15 cellular contexts compared by ENCODE assay signal in the genomic region with DNA sequence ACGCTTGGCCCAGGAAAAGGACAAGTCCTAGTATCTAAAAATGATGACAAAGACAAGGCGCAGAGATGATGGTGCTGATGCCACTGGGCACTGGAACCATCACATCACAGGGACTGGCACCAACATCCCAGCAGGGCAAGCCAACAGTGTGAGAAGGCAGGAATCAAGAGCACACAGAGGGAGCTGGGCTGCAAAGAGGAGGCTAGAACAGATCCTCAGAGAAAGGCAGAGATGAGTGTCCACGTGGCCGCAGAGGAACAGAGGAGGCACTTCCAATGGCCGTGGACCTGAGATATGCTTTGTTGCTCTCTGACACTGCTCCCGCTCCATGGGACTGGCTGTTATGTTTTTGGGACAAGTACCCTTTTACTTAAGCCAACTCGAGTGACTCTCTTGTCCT. TPM values are rescaled to one million over a fixed set of nuclear protein-coding genes. Genes with fewer than 3 reads are reported as not detected.
DNase-seq lines count a peak whose midpoint lies in the region; ATAC-seq, FAIRE-seq and TF ChIP-seq lines count a peak whose summit lies in the region.
"Had no signal": no experiment of that assay in that cellular context is flagged by ENCODE, and none has a peak within 500 bp of the region (broad histone marks: within the 10 kb centered on the region; RNA-seq: fewer than 3 reads in every experiment).

No MANE protein-coding gene starts in this region.

- peaks cover 85% of the 10 kb centered on the region for H3K79me2 ChIP-seq in H9 (ENCODE audit: insufficient read depth, low read length)

- H2BK5ac ChIP-seq in H9 (ENCODE audit: insufficient read length, low read length) = no peak overlapping the region

- H3K27me3 Mint-ChIP-seq in H9 (ENCODE audit: low read depth) = no peaks in the 10 kb centered on the region
- H3K27me3 Mint-ChIP-seq in MCF 10A (ENCODE audit: insufficient read depth, unreplicated experiment) = no peaks in the 10 kb centered on the region
- no peaks in the 10 kb centered on the region for H3K27me3 Mint-ChIP-seq in activated T-helper 2 cell treated with anti-CD3 and anti-CD28 coated beads, Interferon-gamma antibody, Interleukin-2, Interleukin-4, amounts not matched to agents 10 μg/mL and 5 μg/mL and 100 μg/mL, durations not matched to agents 14 hours and 24 hours and 36 hours (ENCODE audit: low read depth)

- H3T11ph ChIP-seq in H9 (ENCODE audit: low read length) = no peak overlapping the region

- no peak overlapping the region for H2AK5ac ChIP-seq in H9 (ENCODE audit: insufficient read length, low read length)

- H3K4me1 Mint-ChIP-seq in H9 (peaks cover 60 to 68% of the 10 kb centered on the region in 2 experiments), MCF 10A (ENCODE audit: insufficient read depth, unreplicated experiment) (peaks cover 10% of the 10 kb centered on the region)
- H3K4me1 Mint-ChIP-seq in activated T-helper 2 cell treated with anti-CD3 and anti-CD28 coated beads, Interferon-gamma antibody, Interleukin-2, Interleukin-4, amounts not matched to agents 10 μg/mL and 5 μg/mL and 100 μg/mL, durations not matched to agents 14 hours and 24 hours and 36 hours (ENCODE audit: low read depth) = peaks cover 45% of the 10 kb centered on the region

- H4K91ac ChIP-seq in H9 (ENCODE audit: insufficient read length, low read depth, low read length) = no peak overlapping the region

- no peak for TF ChIP-seq CTCF in H9 (conservative IDR thresholded peaks at IDR 0.05)
- no peak for TF ChIP-seq CTCF in bronchial epithelial cell (IDR thresholded peaks at IDR 0.05; ENCODE audit: insufficient read depth, low read length, severe bottlenecking)
- no peak for TF ChIP-seq CTCF in MCF 10A (IDR thresholded peaks at IDR 0.05; ENCODE audit: unreplicated experiment)

- DNase-seq in H9 (no peak), bronchial epithelial cell (ENCODE audit: low read depth) (no peak), sciatic nerve (ENCODE audit: low spot score) (peak; percentile 28), MCF 10A (ENCODE audit: unreplicated experiment) (no peak)
- no peak for DNase-seq in activated T-helper 2 cell treated with anti-CD3 and anti-CD28 coated beads, Interferon-gamma antibody, Interleukin-2, Interleukin-4, amounts not matched to agents 10 μg/mL and 5 μg/mL and 100 μg/mL, durations not matched to agents 14 hours and 24 hours and 36 hours (ENCODE audit: low spot score)
- DNase-seq: activated naive CD4-positive, alpha-beta T cell treated with Interleukin-2 at 50 U/mL for 16 hours; central memory CD4-positive, alpha-beta T cell; KG1; small intestine had no signal

- no TSS peak for BruUV-seq in MCF 10A (replicated peaks; lab: Mats Ljungman, UMichigan)

- H3K27me3 ChIP-seq in H9 (ENCODE audit: insufficient read depth, low read length) = no peaks in the 10 kb centered on the region
- no peaks in the 10 kb centered on the region for H3K27me3 ChIP-seq in bronchial epithelial cell (ENCODE audit: control insufficient read depth, insufficient read depth, low read length)
- H3K27me3 ChIP-seq in iPS-20b (ENCODE audit: insufficient read depth, low read length) = no peaks in the 10 kb centered on the region
- H3K27me3 ChIP-seq: SJSA1 had no signal

- no peak overlapping the region for H3K56ac ChIP-seq in H9 (ENCODE audit: insufficient read length, low read depth, low read length)

- H4K20me1 ChIP-seq in H9 (ENCODE audit: control insufficient read depth, insufficient read depth, insufficient read length) = no peaks in the 10 kb centered on the region

- no peak overlapping the region for H3K23ac ChIP-seq in H9 (ENCODE audit: insufficient read length, low read depth, low read length)

- no peak overlapping the region for H4K5ac ChIP-seq in H9 (ENCODE audit: insufficient read length, low read depth, low read length)

- no peak overlapping the region for H3K9ac ChIP-seq in H9 (ENCODE audit: extremely low read depth, insufficient read length, low read length)
- 0 out of 2 replicates have a peak overlapping the region, but pooled peaks have one; percentile 36 for H3K9ac ChIP-seq in iPS-20b (ENCODE audit: low read depth, low read length)

- CTCF ChIA-PET in MCF 10A (lab: Yijun Ruan, JAX) = no interaction called here

- H4K8ac ChIP-seq in H9 (replicated peaks; ENCODE audit: insufficient read length, low read depth, low read length) = no peak overlapping the region

- H3K4me1 ChIP-seq in H9 (ENCODE audit: insufficient read depth, low read length) (peaks cover 7% of the 10 kb centered on the region; the same call in 1 of the 2 replicates), iPS-20b (ENCODE audit: insufficient read depth, low read length) (peaks cover 19% of the 10 kb centered on the region; the same call in 1 of the 2 replicates)
- H3K4me1 ChIP-seq: SJSA1 had no signal

- H2BK20ac ChIP-seq in H9 (ENCODE audit: low read depth, low read length, poor library complexity, severe bottlenecking) = no peak overlapping the region

- H3K18ac ChIP-seq in H9 (ENCODE audit: insufficient read length, low read depth, low read length) = peak overlapping the region; percentile 19

- no peaks in the 10 kb centered on the region for H3K36me3 ChIP-seq in bronchial epithelial cell (ENCODE audit: control insufficient read depth, insufficient read depth, low read length)
- H3K36me3 ChIP-seq in iPS-20b (ENCODE audit: insufficient read depth, low read depth, low read length) = peaks cover 11% of the 10 kb centered on the region
- H3K36me3 ChIP-seq: SJSA1 had no signal

- peak overlapping the region; percentile 8 for H2BK120ac ChIP-seq in H9 (ENCODE audit: low read depth, low read length, poor library complexity, severe bottlenecking)

- H3K4me3 ChIP-seq in bronchial epithelial cell (ENCODE audit: low read depth, low read length) (no peak overlapping the region), iPS-20b (ENCODE audit: low read length) (no peak overlapping the region)
- H3K4me3 ChIP-seq: SJSA1 had no signal

- H3K27ac Mint-ChIP-seq in H9 (peak overlapping the region; percentile 42 to 90 (median 87); a peak in 5 of 7 replicates), MCF 10A (ENCODE audit: low read depth, unreplicated experiment) (no peak overlapping the region)
- no peak overlapping the region for H3K27ac Mint-ChIP-seq in activated T-helper 2 cell treated with anti-CD3 and anti-CD28 coated beads, Interferon-gamma antibody, Interleukin-2, Interleukin-4, amounts not matched to agents 10 μg/mL and 5 μg/mL and 100 μg/mL, durations not matched to agents 14 hours and 24 hours and 36 hours

- H3K9me3 ChIP-seq in H9 (ENCODE audit: control insufficient read depth, low read depth, low read length) (no peaks in the 10 kb centered on the region), iPS-20b (ENCODE audit: insufficient read depth, low read depth, low read length) (no peaks in the 10 kb centered on the region)
- H3K9me3 ChIP-seq: SJSA1 had no signal

- H2BK15ac ChIP-seq in H9 (ENCODE audit: low read depth, low read length) = no peak overlapping the region

- peak overlapping the region; percentile 29; the same call in 1 of the 2 replicates for H3K4ac ChIP-seq in H9 (ENCODE audit: low read depth, low read length)

- H3K4me2 ChIP-seq in H9 (ENCODE audit: insufficient read depth, insufficient read length, low read length) = no peak overlapping the region

- H3K27ac ChIP-seq in H9 (ENCODE audit: insufficient read length, low read depth, low read length) = no peak overlapping the region
- peak overlapping the region; percentile 13 for H3K27ac ChIP-seq in iPS-20b (ENCODE audit: low read length)
- H3K27ac ChIP-seq: epithelial cell of prostate, SJSA1 had no signal

- H3K9me3 Mint-ChIP-seq in H9 (no peaks in the 10 kb centered on the region), MCF 10A (ENCODE audit: unreplicated experiment) (no peaks in the 10 kb centered on the region)
- no peaks in the 10 kb centered on the region for H3K9me3 Mint-ChIP-seq in activated T-helper 2 cell treated with anti-CD3 and anti-CD28 coated beads, Interferon-gamma antibody, Interleukin-2, Interleukin-4, amounts not matched to agents 10 μg/mL and 5 μg/mL and 100 μg/mL, durations not matched to agents 14 hours and 24 hours and 36 hours

- H2BK12ac ChIP-seq in H9 (ENCODE audit: insufficient read length, low read depth, low read length) = peak overlapping the region; percentile 47

- WGBS in H9 (ENCODE audit: extremely low coverage, insufficient read length, low lambda C conversion rate) = no CpG with 5 or more reads among the region's 7 CpGs

- no peak overlapping the region for H2AFZ ChIP-seq in H9 (ENCODE audit: low read length)

- peak overlapping the region; percentile 86; the same call in 1 of the 2 replicates for H3K14ac ChIP-seq in H9 (ENCODE audit: insufficient read depth, low read length)

- H3K23me2 ChIP-seq in H9 (ENCODE audit: insufficient read length, low read depth, low read length, poor library complexity, severe bottlenecking) = no peaks in the 10 kb centered on the region

- intact Hi-C loops in sciatic nerve (cut with DNase I) (no loop called here), MCF 10A (cut with micrococcal nuclease) (no loop called here)
- intact Hi-C loops in activated T-helper 2 cell treated with anti-CD3 and anti-CD28 coated beads, Interferon-gamma antibody, Interleukin-2, Interleukin-4, amounts not matched to agents 10 μg/mL and 5 μg/mL and 100 μg/mL, durations not matched to agents 14 hours and 24 hours and 36 hours (cut with micrococcal nuclease) = no loop called here

- ATAC-seq in sciatic nerve (no peak), GM18858 (IDR thresholded peaks at IDR 0.05; ENCODE audit: unreplicated experiment) (no peak)
- ATAC-seq: left lobe of liver had no signal

- H3K79me1 ChIP-seq in H9 (ENCODE audit: insufficient read depth, low read depth, low read length, poor library complexity, severe bottlenecking) = peaks cover 6% of the 10 kb centered on the region

- H3K36me3 Mint-ChIP-seq in H9 (ENCODE audit: insufficient read depth in 1 of 3, low read depth in 3 of 3) (peaks cover 15 to 47% (median 27%) of the 10 kb centered on the region in 3 experiments; a peak in 6 of 7 replicates), MCF 10A (ENCODE audit: insufficient read depth, unreplicated experiment) (peaks cover 6% of the 10 kb centered on the region)
- peaks cover 49% of the 10 kb centered on the region for H3K36me3 Mint-ChIP-seq in activated T-helper 2 cell treated with anti-CD3 and anti-CD28 coated beads, Interferon-gamma antibody, Interleukin-2, Interleukin-4, amounts not matched to agents 10 μg/mL and 5 μg/mL and 100 μg/mL, durations not matched to agents 14 hours and 24 hours and 36 hours (ENCODE audit: low read depth)

- no peak overlapping the region for H3K4me3 Mint-ChIP-seq in H9
- no peak overlapping the region for H3K4me3 Mint-ChIP-seq in MCF 10A (ENCODE audit: unreplicated experiment)
- no peak overlapping the region for H3K4me3 Mint-ChIP-seq in activated T-helper 2 cell treated with anti-CD3 and anti-CD28 coated beads, Interferon-gamma antibody, Interleukin-2, Interleukin-4, amounts not matched to agents 10 μg/mL and 5 μg/mL and 100 μg/mL, durations not matched to agents 14 hours and 24 hours and 36 hours (ENCODE audit: low read depth)

- peak; percentile 85 for FAIRE-seq in bronchial epithelial cell (lab: Jason Lieb, UNC)
- FAIRE-seq: H54, small intestine had no signal

- POLR2A ChIA-PET in MCF 10A (lab: Yijun Ruan, JAX) = no interaction called here

RNA-seq across cellular contexts. Expression of a gene that starts 17.9 kb away (rescaled TPM):
- 114 and 125 TPM in 2 replicates for total RNA-seq in H9 (2021)
- total RNA-seq in bronchial epithelial cell = 5.8 and 7.8 TPM in 2 replicates
- 80.9 TPM for total RNA-seq in sciatic nerve
- total RNA-seq in MCF 10A (2022) = 25.8 and 27.1 TPM in 2 replicates
- total RNA-seq in activated T-helper 2 cell treated with anti-CD3 and anti-CD28 coated beads, Interferon-gamma antibody, Interleukin-2, Interleukin-4, amounts not matched to agents 10 μg/mL and 5 μg/mL and 100 μg/mL, durations not matched to agents 14 hours and 24 hours and 36 hours = 131 and 135 TPM in 2 replicates

Comparison
In these comparisons a context has a peak if more than half of its experiments do, and no peak if none do; other contexts are left out.
1. H3K27ac Mint-ChIP-seq: peak in H9 (3 of 3); none in MCF 10A (single experiment) and activated T-helper 2 cell treated with anti-CD3 and anti-CD28 coated beads, Interferon-gamma antibody, Interleukin-2, Interleukin-4, amounts not matched to agents 10 μg/mL and 5 μg/mL and 100 μg/mL, durations not matched to agents 14 hours and 24 hours and 36 hours (single experiment).